16 cellular contexts compared by ENCODE assay signal in the genomic region with DNA sequence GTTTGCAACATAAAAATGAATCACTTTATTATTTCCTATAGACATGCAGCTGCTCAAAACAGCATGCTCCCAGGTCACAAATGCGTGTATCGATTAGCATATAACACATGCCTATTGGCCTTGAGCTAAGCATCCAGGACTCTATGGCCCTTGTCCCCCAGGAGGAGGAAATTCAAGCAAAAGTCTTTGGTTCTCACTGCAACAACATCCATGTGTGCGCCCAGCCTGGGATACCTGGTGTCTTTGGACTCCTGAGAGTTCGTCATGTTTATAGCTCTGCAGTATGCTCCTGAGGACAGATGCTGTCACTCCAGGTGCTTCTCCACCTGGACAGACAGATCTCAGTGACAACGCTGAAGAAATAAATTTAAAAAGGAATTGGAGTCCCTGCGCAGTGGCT.
DNase-seq lines count a peak whose midpoint lies in the region; ATAC-seq, FAIRE-seq and TF ChIP-seq lines count a peak whose summit lies in the region.
"Had no signal": no experiment of that assay in that cellular context is flagged by ENCODE, and none has a peak within 500 bp of the region (broad histone marks: within the 10 kb centered on the region; RNA-seq: fewer than 3 reads in every experiment).

No MANE protein-coding gene starts in this region.

- intact Hi-C loops in breast epithelium (cut with DNase I; ENCODE audit: low total_unique reads), result loop anchor here (5.0 kb wide), 1 partner anchor 322 kb away; no protein-coding TSS in a partner anchor
- intact Hi-C loops in mammary epithelial cell (cut with micrococcal nuclease), result no loop called here

- H3K4me1 Mint-ChIP-seq in neural progenitor cell, result peaks cover 4% of the 10 kb centered on the region

- FAIRE-seq in RCC 7860 (lab: Jason Lieb, UNC), result no peak
- FAIRE-seq: G401.6, GM12891 had no signal

- no peak for TF ChIP-seq POLR2A in breast epithelium (IDR thresholded peaks at IDR 0.05)

- H3K27me3 Mint-ChIP-seq in neural progenitor cell (ENCODE audit: insufficient read depth, low read depth), result peaks cover 4% of the 10 kb centered on the region
- H3K27me3 Mint-ChIP-seq: CD4-positive, alpha-beta T cell had no signal

- no peak overlapping the region for H3K4me3 Mint-ChIP-seq in neural progenitor cell
- H3K4me3 Mint-ChIP-seq: B cell; CD4-positive, alpha-beta T cell had no signal

- ATAC-seq in left lobe of liver, result peak; percentile 6
- ATAC-seq in GM21619 (IDR thresholded peaks at IDR 0.05; ENCODE audit: unreplicated experiment), result no peak

- in situ Hi-C loops in mammary epithelial cell (cut with MboI; ENCODE audit: low sequenced_read_pairs in 2 of 2), result loop anchor here in 1 of 2 donors (25.0 kb wide), 1 partner anchor 437 kb away; no protein-coding TSS in a partner anchor

- no TSS peak for BruUV-seq in mammary epithelial cell (replicated peaks; lab: Mats Ljungman, UMichigan)

- H4K20me1 ChIP-seq in mammary epithelial cell (ENCODE audit: insufficient read depth, low read length) (no peaks in the 10 kb centered on the region), neural progenitor cell (ENCODE audit: low read depth) (no peaks in the 10 kb centered on the region)

- H2AFZ ChIP-seq in mammary epithelial cell (ENCODE audit: low read depth, low read length) (no peak overlapping the region), neural progenitor cell (replicated peaks) (no peak overlapping the region)

- H3K4me1 ChIP-seq in breast epithelium (no peaks in the 10 kb centered on the region), mammary epithelial cell (ENCODE audit: insufficient read depth, low read length) (no peaks in the 10 kb centered on the region), neural progenitor cell (no peaks in the 10 kb centered on the region)

- H3K36me3 Mint-ChIP-seq in neural progenitor cell, result no peaks in the 10 kb centered on the region

- DNase-seq in breast epithelium (ENCODE audit: low spot score in 2 of 2) (no peak), mammary epithelial cell (no peak), left lobe of liver (ENCODE audit: low spot score) (no peak), pons (ENCODE audit: low spot score) (peak; percentile 7), RCC 7860 (ENCODE audit: low spot score) (no peak), neural progenitor cell (ENCODE audit: low spot score) (no peak)
- DNase-seq: 8988T; CD4-positive, alpha-beta T cell; DMS153; DMS79 treated with DMSO at 0.1 percent for 48 hours had no signal

- H3K4me3 ChIP-seq in breast epithelium (no peak overlapping the region), mammary epithelial cell (replicated peaks in 1 of 3; ENCODE audit: insufficient read depth in 1 of 3, low read depth in 2 of 3, low read length in 3 of 3) (no peak overlapping the region), neural progenitor cell (no peak overlapping the region)
- H3K4me3 ChIP-seq: HAP-1 had no signal

- H3K36me3 ChIP-seq in breast epithelium (no peaks in the 10 kb centered on the region), mammary epithelial cell (ENCODE audit: insufficient read depth, low read length) (no peaks in the 10 kb centered on the region), neural progenitor cell (no peaks in the 10 kb centered on the region)
- H3K36me3 ChIP-seq: HAP-1 had no signal

- no peaks in the 10 kb centered on the region for H3F3A ChIP-seq in neural progenitor cell (ENCODE audit: low read depth)

- H3K27me3 ChIP-seq in breast epithelium (no peaks in the 10 kb centered on the region), mammary epithelial cell (ENCODE audit: insufficient read depth, low read length) (peaks cover 4% of the 10 kb centered on the region), neural progenitor cell (no peaks in the 10 kb centered on the region)

- TF ChIP-seq CTCF in breast epithelium (IDR thresholded peaks at IDR 0.05) (no peak), mammary epithelial cell (conservative IDR thresholded peaks at IDR 0.05 in 1 of 2, IDR thresholded peaks at IDR 0.05 in 1 of 2; ENCODE audit: extremely low read depth in 1 of 2, insufficient read depth in 1 of 2, low read depth in 1 of 2, low read length in 2 of 2) (no peak), neural progenitor cell (IDR thresholded peaks at IDR 0.05) (no peak)

- no peaks in the 10 kb centered on the region for H3K9me3 Mint-ChIP-seq in neural progenitor cell
- H3K9me3 Mint-ChIP-seq: CD4-positive, alpha-beta T cell had no signal

- H3K79me2 ChIP-seq in mammary epithelial cell (ENCODE audit: insufficient read depth, low read length), result no peaks in the 10 kb centered on the region
- no peaks in the 10 kb centered on the region for H3K79me2 ChIP-seq in neural progenitor cell (ENCODE audit: low read depth)

- H3K27ac ChIP-seq in breast epithelium, result peak overlapping the region; percentile 15 to 36
- H3K27ac ChIP-seq in mammary epithelial cell (ENCODE audit: insufficient read depth, low read depth, low read length), result no peak overlapping the region
- H3K27ac ChIP-seq in neural progenitor cell, result no peak overlapping the region
- H3K27ac ChIP-seq: HL-60 had no signal

- no peaks in the 10 kb centered on the region for H3K9me3 ChIP-seq in breast epithelium
- no peaks in the 10 kb centered on the region for H3K9me3 ChIP-seq in mammary epithelial cell (replicated peaks; ENCODE audit: insufficient read depth, low read length)
- no peaks in the 10 kb centered on the region for H3K9me3 ChIP-seq in neural progenitor cell (ENCODE audit: low read depth)
- H3K9me3 ChIP-seq: HAP-1 had no signal

- WGBS in mammary epithelial cell (ENCODE audit: low coverage, missing lambda C conversion rate), result 83% methylated on average over 6 of the region's 6 CpGs

- H3K9ac ChIP-seq in mammary epithelial cell (ENCODE audit: insufficient read depth, low read length), result no peak overlapping the region
- H3K9ac ChIP-seq in neural progenitor cell, result no peak overlapping the region

- dilution Hi-C loops in mammary epithelial cell (cut with HindIII; ENCODE audit: low sequenced_read_pairs), result no loop called here

- CTCF ChIA-PET in mammary epithelial cell (lab: Charles Lee; ENCODE audit: low non-redundant PET), result no interaction called here

- no peak overlapping the region for H3K4me2 ChIP-seq in mammary epithelial cell (ENCODE audit: insufficient read depth, low read depth, low read length)
- no peak overlapping the region for H3K4me2 ChIP-seq in neural progenitor cell

- H3K27ac Mint-ChIP-seq in neural progenitor cell, result no peak overlapping the region
- H3K27ac Mint-ChIP-seq: B cell; CD4-positive, alpha-beta T cell had no signal

Comparison
In these comparisons a context has a peak if more than half of its experiments do, and no peak if none do; other contexts are left out.
1. H3K27ac ChIP-seq: peak in breast epithelium (2 of 2); none in mammary epithelial cell (single experiment) and neural progenitor cell (single experiment).